Comparison of ENCODE assay signal across 10 cellular contexts in genomic region chr4:169254546-169254983, GRCh38. TPM values are rescaled to one million over a fixed set of nuclear protein-coding genes. Genes with fewer than 3 reads are reported as not detected.
DNase-seq lines count a peak whose midpoint lies in the region; ATAC-seq and TF ChIP-seq lines count a peak whose summit lies in the region.
"Had no signal": no experiment of that assay in that cellular context is flagged by ENCODE, and none has a peak within 500 bp of the region (broad histone marks: within the 10 kb centered on the region; RNA-seq: fewer than 3 reads in every experiment).

No MANE protein-coding gene starts in this region.

- peak overlapping the region in 1 of 2 donors; percentile 24 for H3K9ac ChIP-seq in mucosa of rectum (ENCODE audit: low read depth in 1 of 2, low read length in 2 of 2)

- DNase-seq in AG09309 (ENCODE audit: low read depth) (peak; percentile 53), M059J (ENCODE audit: low read depth) (peak; percentile 91), epithelial cell of prostate (ENCODE audit: low read depth, low spot score) (no peak), GF-D8 (lab: John Stamatoyannopoulos, UW) (no peak)
- DNase-seq: midbrain, NCI-H146 had no signal

- H3K4me3 ChIP-seq in AG09309 (ENCODE audit: control insufficient read depth, low read depth, low read length), result no peak overlapping the region
- H3K4me3 ChIP-seq in mucosa of rectum (ENCODE audit: low read length in 2 of 2), result no peak overlapping the region

- H3K27ac ChIP-seq in epithelial cell of prostate (peak overlapping the region; percentile 87), mucosa of rectum (ENCODE audit: low read depth in 2 of 2, low read length in 2 of 2) (peak overlapping the region; percentile 34 to 38)

- peaks cover 0 to 2% of the 10 kb centered on the region in 2 donors for H3K36me3 ChIP-seq in mucosa of rectum (ENCODE audit: control insufficient read depth in 2 of 2, insufficient read depth in 2 of 2, low read length in 2 of 2)

- H3K9me3 ChIP-seq in mucosa of rectum (ENCODE audit: control insufficient read depth in 2 of 2, low read length in 2 of 2), result no peaks in the 10 kb centered on the region

- H3K4me1 ChIP-seq in mucosa of rectum (ENCODE audit: control insufficient read depth in 2 of 2, insufficient read depth in 2 of 2, low read length in 2 of 2), result peaks cover 29 to 68% of the 10 kb centered on the region in 2 donors

- ATAC-seq in HG03442 (IDR thresholded peaks at IDR 0.05; ENCODE audit: unreplicated experiment), result no peak
- no peak for ATAC-seq in GM18511 (IDR thresholded peaks at IDR 0.05; ENCODE audit: unreplicated experiment)
- no peak for ATAC-seq in GM18870 (IDR thresholded peaks at IDR 0.05; ENCODE audit: unreplicated experiment)

- no peak for TF ChIP-seq CTCF in AG09309 (IDR thresholded peaks at IDR 0.05; ENCODE audit: control insufficient read depth, insufficient read depth, low read depth, low read length, missing control alignments)

- H3K27me3 ChIP-seq in mucosa of rectum (ENCODE audit: control insufficient read depth in 2 of 2, insufficient read depth in 2 of 2, low read length in 2 of 2), result no peaks in the 10 kb centered on the region

RNA-seq across cellular contexts. Expression of gene SH3RF1, which starts 16.2 kb away (rescaled TPM):
- 5.0 and 7.9 TPM in 2 replicates for total RNA-seq in M059J (2014; rRNA removed; shearing (Covaris generic))

Comparison
In these comparisons a context has a peak if more than half of its experiments do, and no peak if none do; other contexts are left out.
1. DNase-seq: peak in AG09309 (single experiment) and M059J (single experiment); none in epithelial cell of prostate (single experiment) and GF-D8 (single experiment).